ENCODE assay signal across 37 cellular contexts in the genomic region with DNA sequence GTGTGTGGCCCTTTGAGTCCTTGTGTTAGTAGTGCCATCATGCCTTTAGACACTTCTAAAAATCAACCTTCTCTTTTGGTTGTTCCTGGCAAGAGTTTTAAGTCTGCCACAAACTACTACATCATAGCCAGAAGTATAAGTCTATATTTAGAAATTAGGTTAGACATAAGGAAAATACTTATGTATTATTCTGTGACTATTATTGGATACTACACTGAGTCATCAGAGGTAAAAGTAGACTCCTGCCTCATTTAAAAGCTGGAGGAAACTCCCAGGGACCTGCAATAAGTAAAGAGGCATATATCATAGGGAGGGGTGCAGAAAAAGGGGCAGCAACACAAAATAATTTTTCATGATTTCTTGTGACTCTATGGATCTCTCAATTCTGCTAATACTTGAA.
"Had no signal": no experiment of that assay in that cellular context is flagged by ENCODE, and none has a peak within 500 bp of the region (broad histone marks: within the 10 kb centered on the region; RNA-seq: fewer than 3 reads in every experiment).

No MANE protein-coding gene starts in this region.

- H3K36me3 Mint-ChIP-seq: activated CD4-positive, alpha-beta memory T cell treated with anti-CD3 and anti-CD28 coated beads for 36 hours; activated naive CD4-positive, alpha-beta T cell treated with anti-CD3 and anti-CD28 coated beads, Interleukin-2, amount 50 U/mL, for 72 hours; activated naive CD8-positive, alpha-beta T cell treated with anti-CD3 and anti-CD28 coated beads for 36 hours had no signal

- DNase-seq: activated B cell treated with CpG ODN at 0.5 μM for 24 hours; activated CD4-positive, alpha-beta memory T cell treated with anti-CD3 and anti-CD28 coated beads for 36 hours; activated CD4-positive, alpha-beta T cell treated with anti-CD3 and anti-CD28 coated beads for 4 hours; activated CD4-positive, alpha-beta T cell treated with anti-CD3 and anti-CD28 coated beads, Interleukin-2, amount 10 ng/mL, durations not matched to agents 24 days and 14 days; activated CD4-positive, alpha-beta T cell treated with anti-CD3 and anti-CD28 coated beads, Interleukin-2, amount 50 U/mL, for 1 hour; activated CD4-positive, alpha-beta T cell treated with anti-CD3 and anti-CD28 coated beads, Interleukin-2, amount 50 U/mL, for 4 hours; activated CD4-positive, CD25-positive, alpha-beta regulatory T cell treated with anti-CD3 and anti-CD28 coated beads, Interleukin-2, amount 50 U/mL, for 72 hours; activated CD8-positive, alpha-beta memory T cell treated with anti-CD3 and anti-CD28 coated beads, Interleukin-2, amount 50 U/mL, for 4 hours; activated CD8-positive, alpha-beta T cell treated with anti-CD3 and anti-CD28 coated beads for 36 hours; activated effector memory CD4-positive, alpha-beta T cell treated with anti-CD3 and anti-CD28 coated beads, Interleukin-2, amount 50 U/mL, for 16 hours; activated gamma-delta T cell treated with Interleukin-2 at 50 U/mL for 16 hours; activated naive CD4-positive, alpha-beta T cell; activated naive CD4-positive, alpha-beta T cell treated with anti-CD3 and anti-CD28 coated beads for 36 hours; activated naive CD4-positive, alpha-beta T cell treated with anti-CD3 and anti-CD28 coated beads, Interleukin-2, amount 50 U/mL, for 16 hours; activated naive CD8-positive, alpha-beta T cell treated with anti-CD3 and anti-CD28 coated beads for 36 hours; activated T-cell treated with anti-CD3 and anti-CD28 coated beads for 4 hours; activated T-cell treated with anti-CD3 and anti-CD28 coated beads, Interleukin-2, amount 50 U/mL, for 1 hour; activated T-cell treated with anti-CD3 and anti-CD28 coated beads, Interleukin-2, amount 50 U/mL, for 4 hours; activated T-cell treated with anti-CD3 and anti-CD28 coated beads, Interleukin-2, amount 50 U/mL, for 72 hours; adrenal gland; amniotic stem cell; aorta; body of pancreas; brain microvascular endothelial cell; central memory CD4-positive, alpha-beta T cell; SW 1271; T-helper 1 cell; T-helper 2 cell; T-helper 9 cell had no signal

- H3K4me1 ChIP-seq: adrenal gland, body of pancreas, breast epithelium had no signal

- H3K9me3 Mint-ChIP-seq: activated CD4-positive, alpha-beta T cell treated with anti-CD3 and anti-CD28 coated beads, Interleukin-2, amount 10 ng/mL, durations not matched to agents 24 days and 14 days; activated T-helper 1 cell treated with anti-CD3 and anti-CD28 coated beads, Interleukin-12 subunit alpha, Interleukin-12 subunit beta, Interleukin-2, Interleukin-4 antibody, amounts not matched to agents 30 ng/mL and 10 ng/mL and 1 ng/mL, durations not matched to agents 14 hours and 24 hours and 36 hours; T-helper 1 cell treated with Interleukin-12 subunit alpha and Interleukin-12 subunit beta and Interleukin-4 antibody, amounts not matched to agents 30 μg/mL and 1 μg/mL, for 36 hours; T-helper 2 cell treated with Interferon-gamma antibody and Interleukin-4, amounts not matched to agents 5 μg/mL and 100 μg/mL, for 36 hours had no signal

- H3K36me3 ChIP-seq: adrenal gland, brain microvascular endothelial cell, breast epithelium, cardiac muscle cell had no signal

- H3K4me3 ChIP-seq: adrenal gland, body of pancreas, breast epithelium, cardiac muscle cell had no signal

- H3K4me3 Mint-ChIP-seq: activated B cell treated with CpG ODN at 0.5 μM for 24 hours; activated CD4-positive, alpha-beta memory T cell treated with anti-CD3 and anti-CD28 coated beads for 36 hours; activated CD4-positive, alpha-beta T cell treated with anti-CD3 and anti-CD28 coated beads, Interleukin-2, amount 10 ng/mL, durations not matched to agents 24 days and 14 days; activated CD8-positive, alpha-beta T cell treated with anti-CD3 and anti-CD28 coated beads for 36 hours; activated naive CD4-positive, alpha-beta T cell treated with anti-CD3 and anti-CD28 coated beads for 36 hours; activated naive CD8-positive, alpha-beta T cell treated with anti-CD3 and anti-CD28 coated beads for 36 hours; activated T-cell treated with anti-CD3 and anti-CD28 coated beads, Interleukin-2, amount 50 U/mL, for 4 hours; activated T-cell treated with anti-CD3 and anti-CD28 coated beads, Interleukin-2, amount 50 U/mL, for 72 hours; activated T-helper 1 cell treated with anti-CD3 and anti-CD28 coated beads, Interleukin-12 subunit alpha, Interleukin-12 subunit beta, Interleukin-2, Interleukin-4 antibody, amounts not matched to agents 30 ng/mL and 10 ng/mL and 1 ng/mL, durations not matched to agents 14 hours and 24 hours and 36 hours; activated T-helper 17 cell treated with anti-CD3 and anti-CD28 coated beads, Interleukin-2, amount 50 U/mL, for 72 hours; T-helper 1 cell treated with Interleukin-12 subunit alpha and Interleukin-12 subunit beta and Interleukin-4 antibody, amounts not matched to agents 30 μg/mL and 1 μg/mL, for 36 hours; T-helper 2 cell treated with Interferon-gamma antibody and Interleukin-4, amounts not matched to agents 5 μg/mL and 100 μg/mL, for 36 hours had no signal

- H3K27me3 ChIP-seq: adrenal gland, body of pancreas, brain microvascular endothelial cell, breast epithelium, cardiac muscle cell had no signal

- H3K9me3 ChIP-seq: body of pancreas had no signal

- H3K27ac Mint-ChIP-seq: activated B cell treated with CpG ODN at 0.5 μM for 24 hours; activated CD4-positive, alpha-beta memory T cell treated with anti-CD3 and anti-CD28 coated beads for 36 hours; activated CD4-positive, alpha-beta T cell treated with anti-CD3 and anti-CD28 coated beads, Interleukin-2, amount 10 ng/mL, durations not matched to agents 24 days and 14 days; activated CD8-positive, alpha-beta T cell treated with anti-CD3 and anti-CD28 coated beads for 36 hours; activated naive CD4-positive, alpha-beta T cell treated with anti-CD3 and anti-CD28 coated beads for 36 hours; activated naive CD4-positive, alpha-beta T cell treated with anti-CD3 and anti-CD28 coated beads, Interleukin-2, amount 50 U/mL, for 72 hours; activated naive CD8-positive, alpha-beta T cell treated with anti-CD3 and anti-CD28 coated beads for 36 hours; activated T-cell treated with anti-CD3 and anti-CD28 coated beads, Interleukin-2, amount 50 U/mL, for 72 hours; activated T-helper 1 cell treated with anti-CD3 and anti-CD28 coated beads, Interleukin-12 subunit alpha, Interleukin-12 subunit beta, Interleukin-2, Interleukin-4 antibody, amounts not matched to agents 30 ng/mL and 10 ng/mL and 1 ng/mL, durations not matched to agents 14 hours and 24 hours and 36 hours; activated T-helper 17 cell treated with anti-CD3 and anti-CD28 coated beads, Interleukin-2, amount 50 U/mL, for 72 hours; T-helper 1 cell treated with Interleukin-12 subunit alpha and Interleukin-12 subunit beta and Interleukin-4 antibody, amounts not matched to agents 30 μg/mL and 1 μg/mL, for 36 hours; T-helper 2 cell treated with Interferon-gamma antibody and Interleukin-4, amounts not matched to agents 5 μg/mL and 100 μg/mL, for 36 hours had no signal

- ATAC-seq: activated CD8-positive, alpha-beta T cell treated with anti-CD3 and anti-CD28 coated beads for 36 hours; activated naive CD4-positive, alpha-beta T cell treated with anti-CD3 and anti-CD28 coated beads, Interleukin-2, amount 50 U/mL, for 72 hours; activated T-cell treated with anti-CD3 and anti-CD28 coated beads, Interleukin-2, amount 50 U/mL, for 4 hours; activated T-cell treated with anti-CD3 and anti-CD28 coated beads, Interleukin-2, amount 50 U/mL, for 72 hours; activated T-helper 17 cell treated with anti-CD3 and anti-CD28 coated beads, Interleukin-2, amount 50 U/mL, for 72 hours; body of pancreas had no signal

- H3K4me1 Mint-ChIP-seq: activated B cell treated with CpG ODN at 0.5 μM for 24 hours; activated CD4-positive, alpha-beta T cell treated with anti-CD3 and anti-CD28 coated beads, Interleukin-2, amount 10 ng/mL, durations not matched to agents 24 days and 14 days; activated naive CD8-positive, alpha-beta T cell treated with anti-CD3 and anti-CD28 coated beads for 36 hours had no signal

- H3K27ac ChIP-seq: adrenal gland, body of pancreas, brain microvascular endothelial cell, breast epithelium, cardiac muscle cell, VCaP had no signal
